1 cellular context compared by ENCODE assay signal in the genomic region with DNA sequence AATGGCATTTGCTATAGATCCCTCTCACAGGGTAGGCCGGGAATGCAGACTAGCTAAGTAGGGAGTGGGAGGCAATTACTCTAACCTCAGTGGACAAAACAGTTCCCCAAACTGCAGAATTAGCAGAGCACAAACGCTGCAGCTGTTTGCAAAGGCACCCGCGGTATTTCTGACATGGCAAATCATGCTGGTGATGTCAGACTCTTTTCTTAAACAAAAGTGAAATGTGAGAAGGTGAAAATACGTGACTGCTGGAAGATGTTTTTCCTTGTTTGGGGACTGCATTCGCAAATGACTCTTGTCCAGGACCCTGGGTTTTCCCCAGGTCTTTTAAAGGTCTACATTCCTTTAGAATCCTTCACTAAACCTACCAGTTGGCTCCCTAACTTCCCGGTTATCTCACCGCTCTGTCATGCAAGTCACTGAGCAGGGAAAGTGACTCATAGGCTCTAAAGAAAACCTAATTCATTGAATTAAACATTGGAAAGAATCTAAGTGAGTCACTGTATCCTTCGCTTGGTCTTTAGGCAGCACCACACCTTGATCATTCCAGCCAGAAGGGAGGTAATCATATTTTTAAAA.
A peak's percentile ranks its signal among the peaks of the same experiment; 100 is the strongest.
TF ChIP-seq lines count a peak whose summit lies in the region.

No MANE protein-coding gene starts in this region.

TF ChIP-seq in GM12878, 131 proteins besides CTCF, POLR2A, EP300 and RAD21 (continued from another document):
- TF ChIP-seq, protein P1, sequence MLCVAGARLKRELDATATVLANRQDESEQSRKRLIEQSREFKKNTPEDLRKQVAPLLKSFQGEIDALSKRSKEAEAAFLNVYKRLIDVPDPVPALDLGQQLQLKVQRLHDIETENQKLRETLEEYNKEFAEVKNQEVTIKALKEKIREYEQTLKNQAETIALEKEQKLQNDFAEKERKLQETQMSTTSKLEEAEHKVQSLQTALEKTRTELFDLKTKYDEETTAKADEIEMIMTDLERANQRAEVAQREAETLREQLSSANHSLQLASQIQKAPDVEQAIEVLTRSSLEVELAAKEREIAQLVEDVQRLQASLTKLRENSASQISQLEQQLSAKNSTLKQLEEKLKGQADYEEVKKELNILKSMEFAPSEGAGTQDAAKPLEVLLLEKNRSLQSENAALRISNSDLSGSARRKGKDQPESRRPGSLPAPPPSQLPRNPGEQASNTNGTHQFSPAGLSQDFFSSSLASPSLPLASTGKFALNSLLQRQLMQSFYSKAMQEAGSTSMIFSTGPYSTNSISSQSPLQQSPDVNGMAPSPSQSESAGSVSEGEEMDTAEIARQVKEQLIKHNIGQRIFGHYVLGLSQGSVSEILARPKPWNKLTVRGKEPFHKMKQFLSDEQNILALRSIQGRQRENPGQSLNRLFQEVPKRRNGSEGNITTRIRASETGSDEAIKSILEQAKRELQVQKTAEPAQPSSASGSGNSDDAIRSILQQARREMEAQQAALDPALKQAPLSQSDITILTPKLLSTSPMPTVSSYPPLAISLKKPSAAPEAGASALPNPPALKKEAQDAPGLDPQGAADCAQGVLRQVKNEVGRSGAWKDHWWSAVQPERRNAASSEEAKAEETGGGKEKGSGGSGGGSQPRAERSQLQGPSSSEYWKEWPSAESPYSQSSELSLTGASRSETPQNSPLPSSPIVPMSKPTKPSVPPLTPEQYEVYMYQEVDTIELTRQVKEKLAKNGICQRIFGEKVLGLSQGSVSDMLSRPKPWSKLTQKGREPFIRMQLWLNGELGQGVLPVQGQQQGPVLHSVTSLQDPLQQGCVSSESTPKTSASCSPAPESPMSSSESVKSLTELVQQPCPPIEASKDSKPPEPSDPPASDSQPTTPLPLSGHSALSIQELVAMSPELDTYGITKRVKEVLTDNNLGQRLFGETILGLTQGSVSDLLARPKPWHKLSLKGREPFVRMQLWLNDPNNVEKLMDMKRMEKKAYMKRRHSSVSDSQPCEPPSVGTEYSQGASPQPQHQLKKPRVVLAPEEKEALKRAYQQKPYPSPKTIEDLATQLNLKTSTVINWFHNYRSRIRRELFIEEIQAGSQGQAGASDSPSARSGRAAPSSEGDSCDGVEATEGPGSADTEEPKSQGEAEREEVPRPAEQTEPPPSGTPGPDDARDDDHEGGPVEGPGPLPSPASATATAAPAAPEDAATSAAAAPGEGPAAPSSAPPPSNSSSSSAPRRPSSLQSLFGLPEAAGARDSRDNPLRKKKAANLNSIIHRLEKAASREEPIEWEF (IDR thresholded peaks at IDR 0.05; ENCODE audit: insufficient replicate concordance, low read depth, low read length): no peak
- TF ChIP-seq STAT3 (IDR thresholded peaks at IDR 0.05; ENCODE audit: low read depth, low read length) (no peak), CHD1 (IDR thresholded peaks at IDR 0.05; ENCODE audit: low read depth, low read length) (no peak), HDGF (IDR thresholded peaks at IDR 0.05) (no peak), SPI1 (IDR thresholded peaks at IDR 0.05; ENCODE audit: borderline replicate concordance, insufficient read depth, low read depth, low read length) (0 out of 2 replicates have a peak, but pooled peaks have one; percentile 30), IRF5 (IDR thresholded peaks at IDR 0.05; ENCODE audit: borderline replicate concordance) (no peak), ZNF384 (IDR thresholded peaks at IDR 0.05; ENCODE audit: borderline replicate concordance, low read depth, low read length) (no peak), RUNX3 (IDR thresholded peaks at IDR 0.05; ENCODE audit: low read length) (no peak), ETV6 (conservative IDR thresholded peaks at IDR 0.05 in 1 of 2, IDR thresholded peaks at IDR 0.05 in 1 of 2; ENCODE audit: borderline replicate concordance in 1 of 2, low read depth in 1 of 2) (no peak), ZBED1 (IDR thresholded peaks at IDR 0.05; ENCODE audit: borderline replicate concordance) (no peak), ZNF217 (IDR thresholded peaks at IDR 0.05) (no peak), NFYA (IDR thresholded peaks at IDR 0.05; ENCODE audit: borderline replicate concordance, low read depth, low read length) (no peak), TBL1XR1 (IDR thresholded peaks at IDR 0.05; ENCODE audit: low read depth, low read length) (no peak), ZZZ3 (IDR thresholded peaks at IDR 0.05; ENCODE audit: control insufficient read depth, insufficient read length, low read depth) (no peak), CBFB (IDR thresholded peaks at IDR 0.05; ENCODE audit: low read depth) (no peak), DPF2 (IDR thresholded peaks at IDR 0.05) (peak; percentile 47), IKZF2 (IDR thresholded peaks at IDR 0.05) (peak; percentile 39 to 57; a peak in 2 of 4 replicates), JUND (IDR thresholded peaks at IDR 0.05; ENCODE audit: low read depth, low read length) (no peak), SMC3 (IDR thresholded peaks at IDR 0.05; ENCODE audit: borderline replicate concordance, low read length) (no peak), E4F1 (IDR thresholded peaks at IDR 0.05; ENCODE audit: borderline replicate concordance, partially characterized antibody) (no peak)
- TF ChIP-seq, protein P2, sequence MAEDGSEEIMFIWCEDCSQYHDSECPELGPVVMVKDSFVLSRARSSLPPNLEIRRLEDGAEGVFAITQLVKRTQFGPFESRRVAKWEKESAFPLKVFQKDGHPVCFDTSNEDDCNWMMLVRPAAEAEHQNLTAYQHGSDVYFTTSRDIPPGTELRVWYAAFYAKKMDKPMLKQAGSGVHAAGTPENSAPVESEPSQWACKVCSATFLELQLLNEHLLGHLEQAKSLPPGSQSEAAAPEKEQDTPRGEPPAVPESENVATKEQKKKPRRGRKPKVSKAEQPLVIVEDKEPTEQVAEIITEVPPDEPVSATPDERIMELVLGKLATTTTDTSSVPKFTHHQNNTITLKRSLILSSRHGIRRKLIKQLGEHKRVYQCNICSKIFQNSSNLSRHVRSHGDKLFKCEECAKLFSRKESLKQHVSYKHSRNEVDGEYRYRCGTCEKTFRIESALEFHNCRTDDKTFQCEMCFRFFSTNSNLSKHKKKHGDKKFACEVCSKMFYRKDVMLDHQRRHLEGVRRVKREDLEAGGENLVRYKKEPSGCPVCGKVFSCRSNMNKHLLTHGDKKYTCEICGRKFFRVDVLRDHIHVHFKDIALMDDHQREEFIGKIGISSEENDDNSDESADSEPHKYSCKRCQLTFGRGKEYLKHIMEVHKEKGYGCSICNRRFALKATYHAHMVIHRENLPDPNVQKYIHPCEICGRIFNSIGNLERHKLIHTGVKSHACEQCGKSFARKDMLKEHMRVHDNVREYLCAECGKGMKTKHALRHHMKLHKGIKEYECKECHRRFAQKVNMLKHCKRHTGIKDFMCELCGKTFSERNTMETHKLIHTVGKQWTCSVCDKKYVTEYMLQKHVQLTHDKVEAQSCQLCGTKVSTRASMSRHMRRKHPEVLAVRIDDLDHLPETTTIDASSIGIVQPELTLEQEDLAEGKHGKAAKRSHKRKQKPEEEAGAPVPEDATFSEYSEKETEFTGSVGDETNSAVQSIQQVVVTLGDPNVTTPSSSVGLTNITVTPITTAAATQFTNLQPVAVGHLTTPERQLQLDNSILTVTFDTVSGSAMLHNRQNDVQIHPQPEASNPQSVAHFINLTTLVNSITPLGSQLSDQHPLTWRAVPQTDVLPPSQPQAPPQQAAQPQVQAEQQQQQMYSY (CRISPR knock-in tag; IDR thresholded peaks at IDR 0.05): no peak
- TF ChIP-seq, protein P3, sequence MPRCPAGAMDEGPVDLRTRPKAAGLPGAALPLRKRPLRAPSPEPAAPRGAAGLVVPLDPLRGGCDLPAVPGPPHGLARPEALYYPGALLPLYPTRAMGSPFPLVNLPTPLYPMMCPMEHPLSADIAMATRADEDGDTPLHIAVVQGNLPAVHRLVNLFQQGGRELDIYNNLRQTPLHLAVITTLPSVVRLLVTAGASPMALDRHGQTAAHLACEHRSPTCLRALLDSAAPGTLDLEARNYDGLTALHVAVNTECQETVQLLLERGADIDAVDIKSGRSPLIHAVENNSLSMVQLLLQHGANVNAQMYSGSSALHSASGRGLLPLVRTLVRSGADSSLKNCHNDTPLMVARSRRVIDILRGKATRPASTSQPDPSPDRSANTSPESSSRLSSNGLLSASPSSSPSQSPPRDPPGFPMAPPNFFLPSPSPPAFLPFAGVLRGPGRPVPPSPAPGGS (IDR thresholded peaks at IDR 0.05; ENCODE audit: borderline replicate concordance, insufficient read depth, low read depth, low read length, poor library complexity, severe bottlenecking): no peak
